Comparison of ENCODE assay signal across 8 cellular contexts in the genomic region with DNA sequence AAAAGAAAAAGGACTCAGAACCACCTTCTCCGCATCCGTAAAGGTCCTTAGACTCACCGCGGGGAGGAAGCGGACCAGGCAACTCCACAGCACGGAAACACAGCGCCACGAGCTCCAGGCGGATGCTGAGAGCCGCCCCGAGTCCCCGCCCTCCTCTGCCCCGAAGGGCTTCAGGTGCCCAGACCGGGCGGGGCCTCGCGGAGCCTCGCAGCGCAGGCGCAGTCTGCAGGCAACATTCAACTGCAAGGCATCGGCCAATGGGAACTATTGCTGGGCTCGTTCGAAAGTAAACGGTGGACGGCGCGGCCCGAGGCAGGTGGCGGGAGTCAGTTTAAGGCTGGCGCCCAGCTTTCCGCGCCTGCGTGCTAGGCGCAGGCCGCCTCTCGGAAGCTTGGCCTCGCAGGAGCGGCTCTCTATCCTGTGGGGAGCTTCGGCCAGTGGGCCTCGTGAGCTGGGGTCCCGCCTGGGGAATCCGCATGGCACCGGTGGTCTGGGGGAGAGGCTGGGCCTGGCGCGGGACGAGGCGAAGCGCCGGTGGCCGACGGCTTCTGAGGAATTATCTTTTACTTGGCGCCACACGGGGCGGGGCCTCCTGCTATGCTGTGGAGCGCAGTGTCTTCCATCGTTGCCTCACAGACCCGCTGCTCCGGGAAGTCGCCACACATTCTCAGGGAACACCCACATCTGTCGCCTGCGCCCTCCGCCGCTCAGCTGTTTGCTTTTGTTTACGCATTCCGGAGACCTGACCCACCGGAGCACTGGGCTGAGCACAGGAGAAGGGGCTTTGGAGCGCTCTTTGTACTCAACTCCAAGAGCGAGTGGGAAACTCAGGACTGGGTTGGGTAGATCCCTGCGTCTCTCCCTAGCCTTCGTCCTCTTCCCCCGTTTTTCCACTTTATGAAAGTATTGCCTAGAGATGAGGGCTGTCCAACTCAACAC.
DNase-seq lines count a peak whose midpoint lies in the region; ATAC-seq lines count a peak whose summit lies in the region.

A gene with protein sequence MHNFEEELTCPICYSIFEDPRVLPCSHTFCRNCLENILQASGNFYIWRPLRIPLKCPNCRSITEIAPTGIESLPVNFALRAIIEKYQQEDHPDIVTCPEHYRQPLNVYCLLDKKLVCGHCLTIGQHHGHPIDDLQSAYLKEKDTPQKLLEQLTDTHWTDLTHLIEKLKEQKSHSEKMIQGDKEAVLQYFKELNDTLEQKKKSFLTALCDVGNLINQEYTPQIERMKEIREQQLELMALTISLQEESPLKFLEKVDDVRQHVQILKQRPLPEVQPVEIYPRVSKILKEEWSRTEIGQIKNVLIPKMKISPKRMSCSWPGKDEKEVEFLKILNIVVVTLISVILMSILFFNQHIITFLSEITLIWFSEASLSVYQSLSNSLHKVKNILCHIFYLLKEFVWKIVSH (minus strand): TSS at position 127 of the 939 bp plus-strand sequence. CDS start 10,603 bp downstream, outside the sequence.

- H3K36me3 ChIP-seq in neuron (ENCODE audit: insufficient read depth, low read length) (no peaks in the 10 kb centered on the region), stomach smooth muscle (ENCODE audit: control insufficient read depth in 2 of 2, insufficient read depth in 2 of 2, low read length in 2 of 2) (no peaks in the 10 kb centered on the region)

- ATAC-seq in GM19328 (IDR thresholded peaks at IDR 0.05; ENCODE audit: unreplicated experiment) (peak; percentile 93), HG03520 (IDR thresholded peaks at IDR 0.05; ENCODE audit: unreplicated experiment) (peak; percentile 94)

- peak; percentile 98 for DNase-seq in AG20443 (ENCODE audit: low spot score)
- peak; percentile 100 for DNase-seq in RPMI8226
- DNase-seq in activated gamma-delta T cell treated with anti-CD3 and anti-CD28 coated beads, Interleukin-2, amount 50 U/mL, for 16 hours (ENCODE audit: low read depth): peak; percentile 93
- peak; percentile 88 for DNase-seq in foreskin melanocyte

- H3K4me1 ChIP-seq in neuron (ENCODE audit: insufficient read depth, low read length) (no peaks in the 10 kb centered on the region), stomach smooth muscle (ENCODE audit: control insufficient read depth, insufficient read depth, low read length) (peaks cover 12% of the 10 kb centered on the region)

- peak within 1 kb of the TSS; percentile 37 for H3K27ac ChIP-seq in stomach smooth muscle (ENCODE audit: low read length)

- peak within 1 kb of the TSS; percentile 58 to 59 for H3K9ac ChIP-seq in stomach smooth muscle (ENCODE audit: low read length in 2 of 2)

- H2AFZ ChIP-seq in neuron (ENCODE audit: low read depth, low read length): peak within 1 kb of the TSS; percentile 94

- peaks cover 4% of the 10 kb centered on the region for H3K27me3 ChIP-seq in neuron (ENCODE audit: insufficient read depth, low read length)
- H3K27me3 ChIP-seq in stomach smooth muscle (ENCODE audit: control insufficient read depth in 1 of 2, insufficient read depth in 2 of 2, low read length in 2 of 2): peaks cover 2 to 12% of the 10 kb centered on the region in 2 donors

- H3K9me3 ChIP-seq in neuron (ENCODE audit: low read length): peaks cover 4% of the 10 kb centered on the region
- H3K9me3 ChIP-seq in stomach smooth muscle (ENCODE audit: control insufficient read depth in 2 of 2, low read length in 2 of 2): peaks cover 0 to 2% of the 10 kb centered on the region in 2 donors

- H3K4me3 ChIP-seq in neuron (ENCODE audit: low read length) (peak within 1 kb of the TSS; percentile 47), stomach smooth muscle (ENCODE audit: low read length in 2 of 2) (peak within 1 kb of the TSS; percentile 84 to 86)

Comparison
In these comparisons a context has a peak if more than half of its experiments do, and no peak if none do; other contexts are left out.
1. Peak in every context shown above with its lines: DNase-seq, ATAC-seq, H3K4me3 ChIP-seq and H3K27ac ChIP-seq.